13 cellular contexts compared by ENCODE assay signal in genomic region chr16:27460213-27460612, GRCh38. TPM values are rescaled to one million over a fixed set of nuclear protein-coding genes. Genes with fewer than 3 reads are reported as not detected.
A peak's percentile ranks its signal among the peaks of the same experiment; 100 is the strongest.
DNase-seq lines count a peak whose midpoint lies in the region; ATAC-seq and TF ChIP-seq lines count a peak whose summit lies in the region.
"Had no signal": no experiment of that assay in that cellular context is flagged by ENCODE, and none has a peak within 500 bp of the region (broad histone marks: within the 10 kb centered on the region; RNA-seq: fewer than 3 reads in every experiment).

No MANE protein-coding gene starts in this region.

- CTCF ChIA-PET in CD4-positive, alpha-beta T cell (lab: Charles Lee), result interaction anchor here (0.9 to 1.0 kb wide), 3 partner anchors 10 to 281 kb away, joined by 3 to 4 read pairs (median 3); no protein-coding TSS in a partner anchor
- CTCF ChIA-PET in CD8-positive, alpha-beta T cell (lab: Charles Lee), result interaction anchor here (0.7 to 4.4 kb wide), 12 partner anchors 10 to 306 kb away, joined by 3 to 23 read pairs (median 4); no protein-coding TSS in a partner anchor

- POLR2A ChIA-PET in CD4-positive, alpha-beta T cell (lab: Charles Lee), result interaction anchor here (0.8 to 1.3 kb wide), 3 partner anchors 93 to 225 kb away, joined by 3 to 4 read pairs (median 4); no protein-coding TSS in a partner anchor
- POLR2A ChIA-PET in CD8-positive, alpha-beta T cell (lab: Charles Lee), result interaction anchor here (0.9 to 2.2 kb wide), 4 partner anchors 50 to 224 kb away, joined by 3 to 8 read pairs (median 4); no protein-coding TSS in a partner anchor

- intact Hi-C loops in CD4-positive, alpha-beta T cell (cut with DNase I, micrococcal nuclease), result no loop called here
- intact Hi-C loops in CD8-positive, alpha-beta T cell (cut with DNase I, micrococcal nuclease), result loop anchor here in 1 of 2 experiments (5.0 kb wide), 1 partner anchor 92 kb away; the partner anchor contains the start of gene KATNIP
- intact Hi-C loops in gastrocnemius medialis (cut with DNase I; ENCODE audit: low total_unique reads) (no loop called here), uterus (cut with DNase I; ENCODE audit: low total_unique reads) (no loop called here)

- peaks cover 81% of the 10 kb centered on the region for H3K4me1 ChIP-seq in CD8-positive, alpha-beta T cell (ENCODE audit: insufficient read depth, low read length)
- peaks cover 28 to 34% of the 10 kb centered on the region in 2 donors for H3K4me1 ChIP-seq in gastrocnemius medialis
- H3K4me1 ChIP-seq in uterus, result no peaks in the 10 kb centered on the region
- H3K4me1 ChIP-seq: BE2C had no signal

- H3K36me3 Mint-ChIP-seq in CD4-positive, alpha-beta T cell (ENCODE audit: low read depth), result peaks cover 35% of the 10 kb centered on the region
- peaks cover 36% of the 10 kb centered on the region for H3K36me3 Mint-ChIP-seq in CD8-positive, alpha-beta T cell
- H3K36me3 Mint-ChIP-seq in immature natural killer cell, result peaks cover 23 to 30% (median 26%) of the 10 kb centered on the region in 3 donors

- no peak for TF ChIP-seq POLR2A in gastrocnemius medialis (IDR thresholded peaks at IDR 0.05)
- TF ChIP-seq POLR2A in uterus (IDR thresholded peaks at IDR 0.05), result no peak

- H3K27me3 ChIP-seq in CD4-positive, alpha-beta T cell (ENCODE audit: control insufficient read depth, insufficient read depth, low read length), result no peaks in the 10 kb centered on the region
- H3K27me3 ChIP-seq in CD8-positive, alpha-beta T cell (ENCODE audit: insufficient read depth, low read length), result no peaks in the 10 kb centered on the region
- H3K27me3 ChIP-seq in gastrocnemius medialis, result no peaks in the 10 kb centered on the region
- H3K27me3 ChIP-seq in uterus, result no peaks in the 10 kb centered on the region
- H3K27me3 ChIP-seq: BE2C had no signal

- no peak for TF ChIP-seq CTCF in CD4-positive, alpha-beta T cell (IDR thresholded peaks at IDR 0.05)
- no peak for TF ChIP-seq CTCF in CD8-positive, alpha-beta T cell (IDR thresholded peaks at IDR 0.05)
- TF ChIP-seq CTCF in gastrocnemius medialis (IDR thresholded peaks at IDR 0.05 in 4 of 5, conservative IDR thresholded peaks at IDR 0.05 in 1 of 5) (no peak), uterus (IDR thresholded peaks at IDR 0.05) (no peak)

- H3K27me3 Mint-ChIP-seq in CD4-positive, alpha-beta T cell, result no peaks in the 10 kb centered on the region
- H3K27me3 Mint-ChIP-seq in CD8-positive, alpha-beta T cell (ENCODE audit: low read depth), result no peaks in the 10 kb centered on the region
- H3K27me3 Mint-ChIP-seq in immature natural killer cell (ENCODE audit: low read depth in 3 of 3), result peaks cover 15 to 32% (median 27%) of the 10 kb centered on the region in 3 donors

- in situ Hi-C loops in gastrocnemius medialis (cut with MboI; ENCODE audit: low sequenced_read_pairs in 4 of 4), result no loop called here

- H3K4me3 ChIP-seq in CD8-positive, alpha-beta T cell (ENCODE audit: low read depth, low read length), result no peak overlapping the region
- no peak overlapping the region for H3K4me3 ChIP-seq in gastrocnemius medialis
- no peak overlapping the region for H3K4me3 ChIP-seq in uterus

- DNase-seq in CD4-positive, alpha-beta T cell, result no peak
- no peak for DNase-seq in CD8-positive, alpha-beta T cell
- DNase-seq in immature natural killer cell (no peak), gastrocnemius medialis (no peak), NCI-H774 (lab: John Stamatoyannopoulos, UW) (no peak), uterus (no peak)
- DNase-seq in stimulated activated CD4-positive, alpha-beta T cell treated with anti-CD3 and anti-CD28 coated beads, Interleukin-4, amount 100 ng/mL, for 24 hours, result no peak
- DNase-seq: BE2C, HCEC 1CT, Karpas-422, MM.1S, NCI-H1105, NCI-H187 had no signal

- H3K27ac Mint-ChIP-seq in CD4-positive, alpha-beta T cell, result peak overlapping the region; percentile 63
- peak overlapping the region; percentile 62 for H3K27ac Mint-ChIP-seq in CD8-positive, alpha-beta T cell
- H3K27ac Mint-ChIP-seq in immature natural killer cell, result peak overlapping the region; percentile 73 to 99 (median 85)

- no peaks in the 10 kb centered on the region for H3K9me3 Mint-ChIP-seq in CD4-positive, alpha-beta T cell
- H3K9me3 Mint-ChIP-seq in CD8-positive, alpha-beta T cell, result no peaks in the 10 kb centered on the region
- peaks cover 0 to 2% (median 0%) of the 10 kb centered on the region in 6 donors for H3K9me3 Mint-ChIP-seq in immature natural killer cell

- no peak for ATAC-seq in CD4-positive, alpha-beta T cell (ENCODE audit: poor library complexity)
- no peak for ATAC-seq in CD8-positive, alpha-beta T cell
- no peak for ATAC-seq in gastrocnemius medialis

- H3K4me3 Mint-ChIP-seq in CD4-positive, alpha-beta T cell, result no peak overlapping the region
- H3K4me3 Mint-ChIP-seq in CD8-positive, alpha-beta T cell, result no peak overlapping the region
- H3K4me3 Mint-ChIP-seq in immature natural killer cell, result peak overlapping the region in 3 of 5 donors; percentile 14 to 60 (median 38)

- H3K9me3 ChIP-seq in CD4-positive, alpha-beta T cell (ENCODE audit: control insufficient read depth, low read length), result no peaks in the 10 kb centered on the region
- H3K9me3 ChIP-seq in CD8-positive, alpha-beta T cell (ENCODE audit: low read length), result no peaks in the 10 kb centered on the region
- H3K9me3 ChIP-seq in gastrocnemius medialis (no peaks in the 10 kb centered on the region), uterus (no peaks in the 10 kb centered on the region)
- H3K9me3 ChIP-seq: BE2C had no signal

- no peak overlapping the region for H3K27ac ChIP-seq in CD4-positive, alpha-beta T cell (ENCODE audit: low read depth, low read length)
- no peak overlapping the region for H3K27ac ChIP-seq in CD8-positive, alpha-beta T cell (ENCODE audit: low read depth, low read length)
- H3K27ac ChIP-seq in gastrocnemius medialis, result peak overlapping the region; percentile 59 to 82 (median 74)
- no peak overlapping the region for H3K27ac ChIP-seq in uterus

- H3K4me1 Mint-ChIP-seq in CD4-positive, alpha-beta T cell (ENCODE audit: low read depth), result peaks cover 51% of the 10 kb centered on the region
- peaks cover 77% of the 10 kb centered on the region for H3K4me1 Mint-ChIP-seq in CD8-positive, alpha-beta T cell (ENCODE audit: low read depth)
- H3K4me1 Mint-ChIP-seq in immature natural killer cell, result peaks cover 53 to 58% of the 10 kb centered on the region in 2 donors

- H3K36me3 ChIP-seq in CD8-positive, alpha-beta T cell (ENCODE audit: insufficient read depth, low read length), result peaks cover 7% of the 10 kb centered on the region
- H3K36me3 ChIP-seq in gastrocnemius medialis (peaks cover 0 to 35% of the 10 kb centered on the region in 2 donors), uterus (no peaks in the 10 kb centered on the region)

RNA-seq across cellular contexts. Expression of gene IL21R, which starts 58.2 kb away (rescaled TPM):
- total RNA-seq in CD4-positive, alpha-beta T cell, result 10 to 100 TPM; 34.5 to 34.8 TPM
- total RNA-seq in CD8-positive, alpha-beta T cell, result 100 to 1,000 TPM; 113 to 121 TPM
- 10 to 100 TPM; 27.5 to 59.7 (median 49.6) TPM for polyA plus RNA-seq in immature natural killer cell
- total RNA-seq in gastrocnemius medialis (under 1 TPM in 1 of 4 donors, not detected in 3; 0.15 TPM), uterus (under 1 TPM in 2 of 4 donors, not detected in 2; 0.21 to 0.46 TPM)

Comparison
In these comparisons a context has a peak if more than half of its experiments do, and no peak if none do; other contexts are left out.
1. H3K27ac ChIP-seq: peak in gastrocnemius medialis (4 of 4); none in CD4-positive, alpha-beta T cell (single experiment), CD8-positive, alpha-beta T cell (single experiment) and uterus (0 of 2).
2. H3K4me3 Mint-ChIP-seq: peak in immature natural killer cell (3 of 5); none in CD4-positive, alpha-beta T cell (single experiment) and CD8-positive, alpha-beta T cell (single experiment).
3. RNA of gene IL21R, which starts 58.2 kb away (total RNA-seq): 113 to 121 TPM in CD8-positive, alpha-beta T cell and 34.5 to 34.8 TPM in CD4-positive, alpha-beta T cell; 0.21 to 0.46 TPM in uterus and 0.15 TPM in gastrocnemius medialis; every median in the first group is over 10 times any median in the second.
4. Peak in every context shown above with its lines, with median percentiles within 50 percentile points of each other: H3K27ac Mint-ChIP-seq.